Comparison of ENCODE assay signal across 8 cellular contexts in genomic region chr1:36098650-36099365, GRCh38. TPM values are rescaled to one million over a fixed set of nuclear protein-coding genes. Genes with fewer than 3 reads are reported as not detected.
DNase-seq lines count a peak whose midpoint lies in the region.
"Had no signal": no experiment of that assay in that cellular context is flagged by ENCODE, and none has a peak within 500 bp of the region (broad histone marks: within the 10 kb centered on the region; RNA-seq: fewer than 3 reads in every experiment).

No MANE protein-coding gene starts in this region.

- no peak overlapping the region for H3K4me3 ChIP-seq in H7 (ENCODE audit: insufficient read depth, low read depth, low read length)

- no peaks in the 10 kb centered on the region for H3K27me3 ChIP-seq in H7 (ENCODE audit: control insufficient read depth, insufficient read depth, low read length)
- H3K27me3 ChIP-seq: dorsolateral prefrontal cortex had no signal

- peaks cover 10% of the 10 kb centered on the region for H3K36me3 ChIP-seq in H7 (replicated peaks; ENCODE audit: control insufficient read depth, insufficient read depth, low read length)

- DNase-seq in H7 (peak; percentile 55), ecto neural progenitor cell (ENCODE audit: low spot score) (peak; percentile 36), NCI-H1417 (lab: John Stamatoyannopoulos, UW) (no peak)
- DNase-seq in stimulated activated CD4-positive, alpha-beta T cell treated with anti-CD3 and anti-CD28 coated beads, Interleukin-15, amount 100 ng/mL, for 24 hours = no peak

RNA-seq across cellular contexts. Expression of gene ADPRS, which starts 10.1 kb away (rescaled TPM):
- 112 and 116 TPM in 2 replicates for total RNA-seq in H7 (2014; rRNA removed; shearing (Covaris generic))

RNA-seq across cellular contexts. Expression of gene TEKT2, which starts 14.9 kb away (rescaled TPM):
- total RNA-seq in H7 (2014; rRNA removed; shearing (Covaris generic)) = 1.0 and 1.2 TPM in 2 replicates
- total RNA-seq: mammary epithelial cell, myocyte, RPMI7951 had no signal

RNA-seq across cellular contexts. Expression of gene COL8A2, which starts 26.2 kb away (rescaled TPM):
- 1.6 TPM in 2 replicates for total RNA-seq in H7 (2014; rRNA removed; shearing (Covaris generic))

RNA-seq across cellular contexts. Expression of gene TRAPPC3, which starts 50.5 kb away (rescaled TPM):
- 97.3 and 111 TPM in 2 replicates for total RNA-seq in H7 (2014; rRNA removed; shearing (Covaris generic))

RNA-seq across cellular contexts. Expression of gene MAP7D1, which starts 57.2 kb away (rescaled TPM):
- 146 TPM in 2 replicates for total RNA-seq in H7 (2014; rRNA removed; shearing (Covaris generic))

Comparison
In these comparisons a context has a peak if more than half of its experiments do, and no peak if none do; other contexts are left out.
1. DNase-seq: peak in H7 (single experiment) and ecto neural progenitor cell (single experiment); none in NCI-H1417 (0 of 3) and stimulated activated CD4-positive, alpha-beta T cell treated with anti-CD3 and anti-CD28 coated beads, Interleukin-15, amount 100 ng/mL, for 24 hours (single experiment).